25 cellular contexts compared by ENCODE assay signal in genomic region chr2:64533882-64534281, GRCh38. TPM values are rescaled to one million over a fixed set of nuclear protein-coding genes. Genes with fewer than 3 reads are reported as not detected.
DNase-seq lines count a peak whose midpoint lies in the region; ATAC-seq, FAIRE-seq and TF ChIP-seq lines count a peak whose summit lies in the region.
"Had no signal": no experiment of that assay in that cellular context is flagged by ENCODE, and none has a peak within 500 bp of the region (broad histone marks: within the 10 kb centered on the region; RNA-seq: fewer than 3 reads in every experiment).

No MANE protein-coding gene starts in this region.

- H2AFZ ChIP-seq in KMS-11 (ENCODE audit: low read depth) = no peak overlapping the region
- H2AFZ ChIP-seq: GM23248 had no signal

- no peak overlapping the region for H3K27ac Mint-ChIP-seq in activated naive CD4-positive, alpha-beta T cell treated with anti-CD3 and anti-CD28 coated beads, Interleukin-2, amount 50 U/mL, for 24 hours
- H3K27ac Mint-ChIP-seq in activated naive CD4-positive, alpha-beta T cell treated with anti-CD3 and anti-CD28 coated beads, Interleukin-2, amount 10 ng/mL, durations not matched to agents 7 days and 5 days = no peak overlapping the region

- no peak overlapping the region for H3K27ac ChIP-seq in KMS-11
- H3K27ac ChIP-seq: BLaER1, GM23248, prostate gland, RWPE1, tibial artery had no signal

- H3K4me3 ChIP-seq in KMS-11 (IDR thresholded peaks at IDR 0.05; ENCODE audit: insufficient read depth, low read depth, low read length) = no peak overlapping the region
- H3K4me3 ChIP-seq: BLaER1, body of pancreas, GM23248, prostate gland, tibial artery had no signal

- H3K4me2 ChIP-seq in KMS-11 = peak overlapping the region; percentile 23; the same call in 1 of the 2 replicates
- H3K4me2 ChIP-seq: BLaER1 had no signal

- H3K27me3 Mint-ChIP-seq in activated naive CD4-positive, alpha-beta T cell treated with anti-CD3 and anti-CD28 coated beads, Interleukin-2, amount 50 U/mL, for 24 hours = no peaks in the 10 kb centered on the region
- no peaks in the 10 kb centered on the region for H3K27me3 Mint-ChIP-seq in activated naive CD4-positive, alpha-beta T cell treated with anti-CD3 and anti-CD28 coated beads, Interleukin-2, amount 10 ng/mL, durations not matched to agents 7 days and 5 days

- no peaks in the 10 kb centered on the region for H3K9me3 Mint-ChIP-seq in activated naive CD4-positive, alpha-beta T cell treated with anti-CD3 and anti-CD28 coated beads, Interleukin-2, amount 50 U/mL, for 24 hours
- no peaks in the 10 kb centered on the region for H3K9me3 Mint-ChIP-seq in activated naive CD4-positive, alpha-beta T cell treated with anti-CD3 and anti-CD28 coated beads, Interleukin-2, amount 10 ng/mL, durations not matched to agents 7 days and 5 days
- H3K9me3 Mint-ChIP-seq: activated T-cell treated with anti-CD3 and anti-CD28 coated beads, Interleukin-2, amount 50 U/mL, for 4 hours; T-helper 1 cell treated with Interleukin-12 subunit alpha and Interleukin-12 subunit beta and Interleukin-4 antibody, amounts not matched to agents 30 μg/mL and 1 μg/mL, for 36 hours had no signal

- peaks cover 40% of the 10 kb centered on the region for H3K4me1 ChIP-seq in KMS-11 (ENCODE audit: low read depth, poor library complexity, severe bottlenecking)
- H3K4me1 ChIP-seq: prostate gland had no signal

- no peak for DNase-seq in activated naive CD4-positive, alpha-beta T cell treated with anti-CD3 and anti-CD28 coated beads, Interleukin-2, amount 10 ng/mL, durations not matched to agents 7 days and 5 days
- DNase-seq in dermis blood vessel endothelial cell = no peak
- DNase-seq: activated CD4-positive, CD25-positive, alpha-beta regulatory T cell treated with anti-CD3 and anti-CD28 coated beads, Interleukin-2, amount 50 U/mL, for 72 hours; activated T-cell treated with anti-CD3 and anti-CD28 coated beads, Interleukin-2, amount 50 U/mL, for 4 hours; body of pancreas; cerebellar nuclear complex; COR-L47; DMS79 treated with DMSO at 0.1 percent for 48 hours; GM23248; mesendoderm; NCI-H1092 treated with DMSO at 0.1 percent for 48 hours; NCI-H187 treated with DMSO at 0.1 percent for 48 hours; NCI-H2171 treated with DMSO at 0.1 percent for 48 hours; NCI-H524 treated with DMSO at 0.1 percent for 48 hours; stimulated activated CD4-positive, alpha-beta T cell treated with anti-CD3 and anti-CD28 coated beads, Interleukin-15, amount 100 ng/mL, for 24 hours; tibial artery had no signal

- peaks cover 68% of the 10 kb centered on the region for H3K79me2 ChIP-seq in KMS-11 (ENCODE audit: insufficient read depth, low read depth)

- H3K9ac ChIP-seq in KMS-11 = no peak overlapping the region
- H3K9ac ChIP-seq: BLaER1, GM23248 had no signal

- H3K36me3 ChIP-seq in KMS-11 (ENCODE audit: insufficient read depth) = no peaks in the 10 kb centered on the region
- H3K36me3 ChIP-seq: prostate gland, tibial artery had no signal

- H4K20me1 ChIP-seq in KMS-11 (ENCODE audit: insufficient read depth) = no peaks in the 10 kb centered on the region

- H3K27me3 ChIP-seq in KMS-11 (ENCODE audit: insufficient read depth, low read depth) = no peaks in the 10 kb centered on the region
- H3K27me3 ChIP-seq: BLaER1, body of pancreas, tibial artery had no signal

- ATAC-seq in HG03439 (IDR thresholded peaks at IDR 0.05; ENCODE audit: unreplicated experiment) (no peak), HG03039 (IDR thresholded peaks at IDR 0.05; ENCODE audit: unreplicated experiment) (no peak)
- ATAC-seq: body of pancreas had no signal

- H3K36me3 Mint-ChIP-seq in activated naive CD4-positive, alpha-beta T cell treated with anti-CD3 and anti-CD28 coated beads, Interleukin-2, amount 50 U/mL, for 24 hours = peaks cover 4% of the 10 kb centered on the region
- peaks cover 6% of the 10 kb centered on the region for H3K36me3 Mint-ChIP-seq in activated naive CD4-positive, alpha-beta T cell treated with anti-CD3 and anti-CD28 coated beads, Interleukin-2, amount 10 ng/mL, durations not matched to agents 7 days and 5 days

- CTCF ChIA-PET in activated naive CD4-positive, alpha-beta T cell treated with anti-CD3 and anti-CD28 coated beads, Interleukin-2, amount 10 ng/mL, durations not matched to agents 7 days and 5 days (lab: Charles Lee) = interaction anchor here (2.1 kb wide), 1 partner anchor 11 kb away, joined by 8 read pairs; no protein-coding TSS in a partner anchor

- H3K4me1 Mint-ChIP-seq in activated naive CD4-positive, alpha-beta T cell treated with anti-CD3 and anti-CD28 coated beads, Interleukin-2, amount 50 U/mL, for 24 hours = peaks cover 86% of the 10 kb centered on the region
- peaks cover 36% of the 10 kb centered on the region for H3K4me1 Mint-ChIP-seq in activated naive CD4-positive, alpha-beta T cell treated with anti-CD3 and anti-CD28 coated beads, Interleukin-2, amount 10 ng/mL, durations not matched to agents 7 days and 5 days

- TF ChIP-seq CTCF in KMS-11 (conservative IDR thresholded peaks at IDR 0.05; ENCODE audit: low read depth, low read length) = no peak

- peak overlapping the region; percentile 30 for H3K4me3 Mint-ChIP-seq in activated naive CD4-positive, alpha-beta T cell treated with anti-CD3 and anti-CD28 coated beads, Interleukin-2, amount 50 U/mL, for 24 hours
- H3K4me3 Mint-ChIP-seq in activated naive CD4-positive, alpha-beta T cell treated with anti-CD3 and anti-CD28 coated beads, Interleukin-2, amount 10 ng/mL, durations not matched to agents 7 days and 5 days = no peak overlapping the region

- peak; percentile 3 for FAIRE-seq in TTC549 (lab: Jason Lieb, UNC)

RNA-seq across cellular contexts. Expression of gene AFTPH, which starts 9.8 kb away (rescaled TPM):
- total RNA-seq in dermis blood vessel endothelial cell = 37.9 and 48.0 TPM in 2 replicates
